ENCODE assay signal across 3 cellular contexts in genomic region chr2:137183206-137183605, GRCh38.
"Had no signal": no experiment of that assay in that cellular context is flagged by ENCODE, and none has a peak within 500 bp of the region (broad histone marks: within the 10 kb centered on the region; RNA-seq: fewer than 3 reads in every experiment).

No MANE protein-coding gene starts in this region.

- H3K4me3 ChIP-seq: GM12878 had no signal

- DNase-seq: GDM1, GF-D8 had no signal

- ATAC-seq: GM12878 had no signal
